In the genomic region with DNA sequence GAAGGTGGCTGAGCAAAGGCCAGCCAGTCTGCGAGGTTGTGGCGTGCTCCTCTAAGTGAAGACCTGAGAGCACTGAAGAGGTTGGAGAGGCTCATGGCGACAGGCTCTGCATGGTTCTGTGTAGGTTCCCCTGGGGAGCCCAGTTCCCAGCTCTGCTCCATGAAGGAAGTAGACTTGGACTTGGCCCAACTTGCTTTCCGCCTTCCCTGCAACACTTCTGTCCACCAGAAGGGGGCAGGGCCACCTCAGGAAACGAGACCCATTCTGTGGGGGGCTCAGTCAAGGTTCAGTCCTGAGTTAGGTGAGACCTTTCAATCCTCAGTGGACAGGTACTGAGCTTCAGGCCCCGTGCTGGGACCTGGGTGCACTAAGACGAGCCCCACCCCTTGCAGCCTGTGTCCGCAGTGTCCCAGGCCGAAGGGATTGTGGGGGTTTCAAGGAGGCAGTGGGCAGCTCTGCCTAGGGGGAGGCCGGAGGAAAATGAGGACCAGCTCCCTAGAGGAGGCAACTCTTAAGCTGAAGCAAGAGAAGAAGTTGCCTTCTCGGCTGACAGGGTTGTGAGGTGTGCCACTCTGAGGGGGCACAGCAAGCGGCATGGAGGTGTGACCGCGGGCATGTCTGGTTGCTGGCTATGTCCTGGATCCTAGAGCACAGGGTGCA, we compare ENCODE assay signal across 8 cellular contexts. TPM values are rescaled to one million over a fixed set of nuclear protein-coding genes. Genes with fewer than 3 reads are reported as not detected.
DNase-seq lines count a peak whose midpoint lies in the region; ATAC-seq and TF ChIP-seq lines count a peak whose summit lies in the region.

No MANE protein-coding gene starts in this region.

- no peaks in the 10 kb centered on the region for H3K9me3 Mint-ChIP-seq in activated CD8-positive, alpha-beta T cell treated with anti-CD3 and anti-CD28 coated beads for 36 hours
- no peaks in the 10 kb centered on the region for H3K9me3 Mint-ChIP-seq in nephron progenitor cell

- POLR2A ChIA-PET in activated CD8-positive, alpha-beta T cell treated with anti-CD3 and anti-CD28 coated beads for 36 hours (lab: Charles Lee), result interaction anchor here (1.2 kb wide), 1 partner anchor 310 kb away, joined by 4 read pairs; no protein-coding TSS in a partner anchor

- peak; percentile 95 for TF ChIP-seq CTCF in LNCAP (IDR thresholded peaks at IDR 0.05)
- TF ChIP-seq CTCF in activated CD8-positive, alpha-beta T cell treated with anti-CD3 and anti-CD28 coated beads for 36 hours (IDR thresholded peaks at IDR 0.05), result peak; percentile 82
- peak; percentile 93 for TF ChIP-seq CTCF in nephron progenitor cell (IDR thresholded peaks at IDR 0.05)

- no peak overlapping the region for H3K27ac Mint-ChIP-seq in activated CD8-positive, alpha-beta T cell treated with anti-CD3 and anti-CD28 coated beads for 36 hours
- H3K27ac Mint-ChIP-seq in nephron progenitor cell, result no peak overlapping the region

- no peaks in the 10 kb centered on the region for H3K36me3 Mint-ChIP-seq in activated CD8-positive, alpha-beta T cell treated with anti-CD3 and anti-CD28 coated beads for 36 hours (ENCODE audit: low read depth)
- no peaks in the 10 kb centered on the region for H3K36me3 Mint-ChIP-seq in nephron progenitor cell (ENCODE audit: low read depth)

- no peaks in the 10 kb centered on the region for H3K4me1 Mint-ChIP-seq in activated CD8-positive, alpha-beta T cell treated with anti-CD3 and anti-CD28 coated beads for 36 hours (ENCODE audit: low read depth)
- peaks cover 37% of the 10 kb centered on the region for H3K4me1 Mint-ChIP-seq in nephron progenitor cell

- DNase-seq in NCI-H510A treated with DMSO at 0.1 percent for 48 hours (lab: John Stamatoyannopoulos, UW), result peak; percentile 41
- DNase-seq in NCI-H510A (lab: John Stamatoyannopoulos, UW), result no peak
- peak; percentile 50 for DNase-seq in activated CD8-positive, alpha-beta T cell treated with anti-CD3 and anti-CD28 coated beads for 36 hours
- DNase-seq in fibroblast of gingiva (ENCODE audit: low read depth), result peak; percentile 39
- DNase-seq in nephron progenitor cell, result peak; percentile 79
- DNase-seq in amniotic stem cell (lab: John Stamatoyannopoulos, UW), result no peak

- intact Hi-C loops in activated CD8-positive, alpha-beta T cell treated with anti-CD3 and anti-CD28 coated beads for 36 hours (cut with micrococcal nuclease), result no loop called here

- no peaks in the 10 kb centered on the region for H3K27me3 Mint-ChIP-seq in activated CD8-positive, alpha-beta T cell treated with anti-CD3 and anti-CD28 coated beads for 36 hours
- peaks cover 23% of the 10 kb centered on the region for H3K27me3 Mint-ChIP-seq in nephron progenitor cell (ENCODE audit: low read depth, poor library complexity)

- H3K4me3 Mint-ChIP-seq in activated CD8-positive, alpha-beta T cell treated with anti-CD3 and anti-CD28 coated beads for 36 hours, result no peak overlapping the region
- H3K4me3 Mint-ChIP-seq in nephron progenitor cell, result no peak overlapping the region

- peak; percentile 51 for ATAC-seq in activated CD8-positive, alpha-beta T cell treated with anti-CD3 and anti-CD28 coated beads for 36 hours
- ATAC-seq in HG03442 (IDR thresholded peaks at IDR 0.05; ENCODE audit: unreplicated experiment), result no peak

- CTCF ChIA-PET in activated CD8-positive, alpha-beta T cell treated with anti-CD3 and anti-CD28 coated beads for 36 hours (lab: Charles Lee), result interaction anchor here (0.5 to 4.0 kb wide), 23 partner anchors 10 to 530 kb away, joined by 3 to 29 read pairs (median 3); no protein-coding TSS in a partner anchor

RNA-seq across cellular contexts. Expression of a gene that starts 15.0 kb away (rescaled TPM):
- 10 to 100 TPM; 40.0 to 41.5 TPM for total RNA-seq in activated CD8-positive, alpha-beta T cell treated with anti-CD3 and anti-CD28 coated beads for 36 hours

Comparison
In these comparisons a context has a peak if more than half of its experiments do, and no peak if none do; other contexts are left out.
1. DNase-seq: peak in NCI-H510A treated with DMSO at 0.1 percent for 48 hours (single experiment), activated CD8-positive, alpha-beta T cell treated with anti-CD3 and anti-CD28 coated beads for 36 hours (single experiment), fibroblast of gingiva (single experiment) and nephron progenitor cell (single experiment); none in NCI-H510A (single experiment) and amniotic stem cell (single experiment).
2. Peak in every context shown above with its lines, with median percentiles within 50 percentile points of each other: CTCF ChIP-seq.